ENCODE assay signal across 8 cellular contexts in genomic region chr1:36703526-36704208, GRCh38.
A peak's percentile ranks its signal among the peaks of the same experiment; 100 is the strongest.
DNase-seq lines count a peak whose midpoint lies in the region; ATAC-seq and TF ChIP-seq lines count a peak whose summit lies in the region.

No MANE protein-coding gene starts in this region.

- in situ Hi-C loops in Caki2 (cut with HindIII; ENCODE audit: low pct_unique_long_range_greater_than_20kb, low sequenced_read_pairs) = no loop called here

- WGBS in lung, 2 donors = 21 to 24% methylated on average over 19 of the region's 19 CpGs

- H3K27ac ChIP-seq in lung (ENCODE audit: low read depth in 1 of 2, low read length in 1 of 2) = no peak overlapping the region

- peaks cover 0 to 6% of the 10 kb centered on the region in 2 donors for H3K4me1 ChIP-seq in lung (ENCODE audit: control insufficient read depth in 2 of 2, insufficient read depth in 2 of 2, low read length in 2 of 2)

- no peaks in the 10 kb centered on the region for H3K27me3 ChIP-seq in lung (ENCODE audit: control insufficient read depth, insufficient read depth)

- ATAC-seq in HG03280 (IDR thresholded peaks at IDR 0.05; ENCODE audit: unreplicated experiment) = peak; percentile 51
- ATAC-seq in lung (ENCODE audit: insufficient read depth, low FRiP score) = peak; percentile 79

- H3K4me3 ChIP-seq in lung = no peak overlapping the region

- H3K36me3 ChIP-seq in lung (ENCODE audit: control insufficient read depth in 2 of 2, insufficient read depth in 2 of 2, low read length in 2 of 2) = no peaks in the 10 kb centered on the region

- no peaks in the 10 kb centered on the region for H3K9me3 ChIP-seq in lung (ENCODE audit: control insufficient read depth in 2 of 2, insufficient read depth in 1 of 2, low read length in 1 of 2)

- TF ChIP-seq CTCF in lung (IDR thresholded peaks at IDR 0.05; ENCODE audit: control extremely low read depth, extremely low read depth) = peak; percentile 62

- DNase-seq in Caki2 (ENCODE audit: low read depth) (peak; percentile 59), NCI-H524 treated with DMSO at 0.1 percent for 48 hours (lab: John Stamatoyannopoulos, UW) (peak; percentile 56), ecto neural progenitor cell (ENCODE audit: low spot score) (peak; percentile 91), lung (ENCODE audit: low spot score) (peak; percentile 73), OCI-M2 (lab: John Stamatoyannopoulos, UW; ENCODE audit: unreplicated experiment) (no peak)
- DNase-seq in activated CD4-positive, alpha-beta T cell treated with anti-CD3 and anti-CD28 coated beads, Interleukin-2, amount 50 U/mL, for 4 hours = peak; percentile 23 to 35
- peak; percentile 17 for DNase-seq in stimulated activated CD8-positive, alpha-beta memory T cell treated with anti-CD3 and anti-CD28 coated beads, Interleukin-15, amount 100 ng/mL, for 1 hour (ENCODE audit: low read depth)
